In the genomic region with DNA sequence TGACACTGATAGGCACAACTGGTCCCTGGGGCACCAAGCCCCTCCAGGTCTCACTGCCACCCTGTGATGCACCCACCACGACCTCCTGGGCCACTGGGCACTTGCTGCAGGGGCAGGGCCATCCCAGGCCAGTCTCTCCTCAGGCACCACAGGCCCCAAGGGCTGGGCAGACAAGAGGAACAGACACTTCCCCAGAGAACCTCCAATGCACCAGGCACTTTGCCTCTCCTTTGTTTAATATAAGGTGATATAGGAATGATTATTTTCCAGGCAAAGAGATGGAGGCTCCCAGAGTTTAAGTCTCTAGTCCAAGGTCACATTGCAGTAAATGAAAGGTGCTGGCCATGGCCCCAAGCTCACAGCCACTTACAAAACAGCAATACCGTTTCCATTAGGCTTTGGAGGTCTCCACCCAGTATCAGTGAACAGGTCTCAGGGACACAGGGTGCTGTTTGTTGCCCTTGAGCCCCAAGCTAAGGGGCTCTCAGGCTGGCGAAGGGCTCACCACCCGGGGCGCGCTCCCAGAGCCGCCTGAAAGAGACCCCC, we compare ENCODE assay signal across 8 cellular contexts. TPM values are rescaled to one million over a fixed set of nuclear protein-coding genes. Genes with fewer than 3 reads are reported as not detected.
DNase-seq lines count a peak whose midpoint lies in the region; ATAC-seq and TF ChIP-seq lines count a peak whose summit lies in the region.

No MANE protein-coding gene starts in this region.

- H3K36me3 ChIP-seq in CD4-positive, CD25-positive, alpha-beta regulatory T cell (ENCODE audit: control insufficient read depth, insufficient read depth, low read length): no peaks in the 10 kb centered on the region

- H3K4me3 ChIP-seq in CD4-positive, CD25-positive, alpha-beta regulatory T cell (ENCODE audit: low read depth, low read length): no peak overlapping the region
- H3K4me3 ChIP-seq in coronary artery: peak overlapping the region; percentile 83

- no peaks in the 10 kb centered on the region for H3K27me3 ChIP-seq in CD4-positive, CD25-positive, alpha-beta regulatory T cell (ENCODE audit: control insufficient read depth, insufficient read depth, low read length)

- TF ChIP-seq CTCF in coronary artery (IDR thresholded peaks at IDR 0.05): no peak
- TF ChIP-seq CTCF in nephron (IDR thresholded peaks at IDR 0.05; ENCODE audit: unreplicated experiment in 3 of 3): no peak

- no peaks in the 10 kb centered on the region for H3K9me3 Mint-ChIP-seq in CD4-positive, CD25-positive, alpha-beta regulatory T cell
- no peaks in the 10 kb centered on the region for H3K9me3 Mint-ChIP-seq in nephron

- H3K4me1 ChIP-seq in CD4-positive, CD25-positive, alpha-beta regulatory T cell (ENCODE audit: control insufficient read depth, insufficient read depth, low read length, poor library complexity, severe bottlenecking): peaks cover 10% of the 10 kb centered on the region

- no peak for ATAC-seq in CD4-positive, CD25-positive, alpha-beta regulatory T cell (ENCODE audit: low read depth in 2 of 2)
- peak; percentile 3 for ATAC-seq in HG03460 (IDR thresholded peaks at IDR 0.05; ENCODE audit: unreplicated experiment)
- ATAC-seq in HG03442 (IDR thresholded peaks at IDR 0.05; ENCODE audit: unreplicated experiment): no peak

- no peaks in the 10 kb centered on the region for H3K36me3 Mint-ChIP-seq in CD4-positive, CD25-positive, alpha-beta regulatory T cell
- peaks cover 28% of the 10 kb centered on the region for H3K36me3 Mint-ChIP-seq in nephron (ENCODE audit: low read depth)

- no peak for DNase-seq in CD4-positive, CD25-positive, alpha-beta regulatory T cell
- DNase-seq in coronary artery (ENCODE audit: low spot score) (no peak), kidney tubule cell (ENCODE audit: low spot score) (no peak), SIG-M5 treated with dmso at 0.1 percent for 504 hours (lab: John Stamatoyannopoulos, UW; ENCODE audit: unreplicated experiment) (no peak), NCI-H1092 (lab: John Stamatoyannopoulos, UW) (no peak)

- H3K27ac ChIP-seq in CD4-positive, CD25-positive, alpha-beta regulatory T cell (ENCODE audit: insufficient read depth, low read length, poor library complexity, severe bottlenecking): no peak overlapping the region
- peak overlapping the region; percentile 95 to 97 for H3K27ac ChIP-seq in coronary artery

- no peak overlapping the region for H3K27ac Mint-ChIP-seq in CD4-positive, CD25-positive, alpha-beta regulatory T cell
- peak overlapping the region; percentile 71 to 77 (median 73) for H3K27ac Mint-ChIP-seq in nephron

- H3K9me3 ChIP-seq in CD4-positive, CD25-positive, alpha-beta regulatory T cell (ENCODE audit: control insufficient read depth in 2 of 2, low read length in 2 of 2): no peaks in the 10 kb centered on the region

- H3K4me3 Mint-ChIP-seq in CD4-positive, CD25-positive, alpha-beta regulatory T cell: peak overlapping the region in 3 of 4 donors; percentile 70 to 88 (median 78)
- H3K4me3 Mint-ChIP-seq in nephron: peak overlapping the region in 2 of 3 experiments; percentile 10 to 60

- H3K4me1 Mint-ChIP-seq in CD4-positive, CD25-positive, alpha-beta regulatory T cell: peaks cover 0 to 17% (median under 1%) of the 10 kb centered on the region in 4 donors
- peaks cover 56% of the 10 kb centered on the region for H3K4me1 Mint-ChIP-seq in nephron

- peaks cover 5% of the 10 kb centered on the region for H3K27me3 Mint-ChIP-seq in CD4-positive, CD25-positive, alpha-beta regulatory T cell
- no peaks in the 10 kb centered on the region for H3K27me3 Mint-ChIP-seq in nephron (ENCODE audit: low read depth)

RNA-seq across cellular contexts. Expression of gene DEPP1, which starts 4.5 kb away (rescaled TPM):
- 0.44 TPM for total RNA-seq in CD4-positive, CD25-positive, alpha-beta regulatory T cell
- not detected for polyA plus RNA-seq in CD4-positive, CD25-positive, alpha-beta regulatory T cell

RNA-seq across cellular contexts. Expression of gene RASSF4, which starts 14.6 kb away (rescaled TPM):
- 1.3 TPM for total RNA-seq in CD4-positive, CD25-positive, alpha-beta regulatory T cell
- polyA plus RNA-seq in CD4-positive, CD25-positive, alpha-beta regulatory T cell: under 1 TPM in 3 of 4 donors, not detected in 1; 0.37 to 0.67 (median 0.39) TPM

RNA-seq across cellular contexts. Expression of gene ZNF22, which starts 26.6 kb away (rescaled TPM):
- 10.7 TPM for total RNA-seq in CD4-positive, CD25-positive, alpha-beta regulatory T cell
- polyA plus RNA-seq in CD4-positive, CD25-positive, alpha-beta regulatory T cell: 10 to 100 TPM; 19.8 to 30.0 (median 25.6) TPM

Comparison
In these comparisons a context has a peak if more than half of its experiments do, and no peak if none do; other contexts are left out.
1. H3K27ac Mint-ChIP-seq: peak in nephron (3 of 3); none in CD4-positive, CD25-positive, alpha-beta regulatory T cell (0 of 3).